Comparison of ENCODE assay signal across 24 cellular contexts in genomic region chr10:51619365-51619764, GRCh38.
DNase-seq lines count a peak whose midpoint lies in the region; ATAC-seq, FAIRE-seq and TF ChIP-seq lines count a peak whose summit lies in the region.
"Had no signal": no experiment of that assay in that cellular context is flagged by ENCODE, and none has a peak within 500 bp of the region (broad histone marks: within the 10 kb centered on the region; RNA-seq: fewer than 3 reads in every experiment).

No MANE protein-coding gene starts in this region.

- H3K27ac ChIP-seq in right atrium auricular region: no peak overlapping the region
- H3K27ac ChIP-seq: KMS-11, Peyer's patch, SJCRH30 had no signal

- no peaks in the 10 kb centered on the region for H3K36me3 ChIP-seq in right atrium auricular region
- H3K36me3 ChIP-seq: HAP-1, Peyer's patch, SJCRH30 had no signal

- peaks cover 0 to 7% of the 10 kb centered on the region in 2 donors for H3K9me3 ChIP-seq in right atrium auricular region
- H3K9me3 ChIP-seq: HAP-1, Peyer's patch, SJCRH30 had no signal

- H3K4me3 Mint-ChIP-seq in mesothelial cell of epicardium: no peak overlapping the region
- H3K4me3 Mint-ChIP-seq: CD8-positive, alpha-beta T cell; T-cell; T-helper 2 cell treated with Interferon-gamma antibody and Interleukin-4, amounts not matched to agents 5 μg/mL and 100 μg/mL, for 36 hours had no signal

- ATAC-seq in GM21619 (IDR thresholded peaks at IDR 0.05; ENCODE audit: unreplicated experiment) (peak; percentile 43), HG03354 (IDR thresholded peaks at IDR 0.05; ENCODE audit: poor library complexity, severe bottlenecking, unreplicated experiment) (peak; percentile 9)
- ATAC-seq: CD8-positive, alpha-beta T cell; T-cell had no signal

- peaks cover 35% of the 10 kb centered on the region for H3K4me1 Mint-ChIP-seq in mesothelial cell of epicardium
- H3K4me1 Mint-ChIP-seq: T-cell had no signal

- peaks cover 16% of the 10 kb centered on the region for H3K9me3 Mint-ChIP-seq in mesothelial cell of epicardium
- H3K9me3 Mint-ChIP-seq: T-helper 2 cell treated with Interferon-gamma antibody and Interleukin-4, amounts not matched to agents 5 μg/mL and 100 μg/mL, for 36 hours had no signal

- TF ChIP-seq CTCF in mesothelial cell of epicardium (IDR thresholded peaks at IDR 0.05; ENCODE audit: unreplicated experiment) (no peak), right atrium auricular region (IDR thresholded peaks at IDR 0.05) (no peak)

- no peak for DNase-seq in GM18507 (ENCODE audit: extremely low spot score, insufficient read length, low read depth)
- no peak for DNase-seq in mesothelial cell of epicardium (ENCODE audit: low spot score in 2 of 2, unreplicated experiment in 2 of 2)
- no peak for DNase-seq in iPS-NIHi7 (ENCODE audit: extremely low spot score)
- no peak for DNase-seq in activated CD8-positive, alpha-beta memory T cell treated with anti-CD3 and anti-CD28 coated beads for 24 hours
- DNase-seq in right atrium auricular region (ENCODE audit: low spot score): no peak
- DNase-seq: AML-193; C1 segment of cervical spinal cord; CD8-positive, alpha-beta T cell; DMS153; IMR-90; NCI-H1105; NCI-H2081 treated with DMSO at 0.1 percent for 48 hours; NCI-H446 treated with DMSO at 0.1 percent for 48 hours; NCI-H774; NK-92 treated with Interleukin-12 subunit alpha and Interleukin-12 subunit beta, amount 100 ng/mL, for 24 hours; Peyer's patch; SJCRH30; T-cell had no signal

- H3K4me1 ChIP-seq in right atrium auricular region: no peaks in the 10 kb centered on the region
- H3K4me1 ChIP-seq: Peyer's patch, SJCRH30 had no signal

- H3K27me3 Mint-ChIP-seq in mesothelial cell of epicardium (ENCODE audit: low read depth): no peaks in the 10 kb centered on the region

- peaks cover 14% of the 10 kb centered on the region for H3K36me3 Mint-ChIP-seq in mesothelial cell of epicardium
- H3K36me3 Mint-ChIP-seq: CD8-positive, alpha-beta T cell; T-cell had no signal

- peak overlapping the region; percentile 23 for H3K27ac Mint-ChIP-seq in mesothelial cell of epicardium
- H3K27ac Mint-ChIP-seq: CD8-positive, alpha-beta T cell; T-cell; T-helper 2 cell treated with Interferon-gamma antibody and Interleukin-4, amounts not matched to agents 5 μg/mL and 100 μg/mL, for 36 hours had no signal

- H3K27me3 ChIP-seq in right atrium auricular region: no peaks in the 10 kb centered on the region
- H3K27me3 ChIP-seq: Peyer's patch, SJCRH30 had no signal

- peak; percentile 15 for FAIRE-seq in GM18507 (lab: Jason Lieb, UNC)
- FAIRE-seq: G401.6 had no signal

- H3K4me3 ChIP-seq in right atrium auricular region: no peak overlapping the region
- H3K4me3 ChIP-seq: HAP-1, Peyer's patch, SJCRH30 had no signal
